19 cellular contexts compared by ENCODE assay signal in genomic region chr21:44994581-44995171, GRCh38.
DNase-seq lines count a peak whose midpoint lies in the region; ATAC-seq and TF ChIP-seq lines count a peak whose summit lies in the region.
"Had no signal": no experiment of that assay in that cellular context is flagged by ENCODE, and none has a peak within 500 bp of the region (broad histone marks: within the 10 kb centered on the region; RNA-seq: fewer than 3 reads in every experiment).

No MANE protein-coding gene starts in this region.

- peaks cover 58% of the 10 kb centered on the region for H3K4me1 ChIP-seq in muscle layer of colon (ENCODE audit: insufficient read depth, low read length)
- peaks cover 0 to 89% (median 67%) of the 10 kb centered on the region in 4 donors for H3K4me1 ChIP-seq in tibial artery

- ATAC-seq in HG02610 (IDR thresholded peaks at IDR 0.05; ENCODE audit: unreplicated experiment) (no peak), GM18511 (IDR thresholded peaks at IDR 0.05; ENCODE audit: unreplicated experiment) (no peak), HG03354 (IDR thresholded peaks at IDR 0.05; ENCODE audit: poor library complexity, severe bottlenecking, unreplicated experiment) (no peak)
- ATAC-seq: activated naive CD4-positive, alpha-beta T cell treated with anti-CD3 and anti-CD28 coated beads, Interleukin-2, amount 50 U/mL, for 72 hours; esophagus mucosa had no signal

- no peak overlapping the region for H3K9ac ChIP-seq in muscle layer of colon (ENCODE audit: low read length)

- H3K9me3 ChIP-seq in muscle layer of colon (ENCODE audit: low read length) (no peaks in the 10 kb centered on the region), tibial artery (no peaks in the 10 kb centered on the region)

- no peaks in the 10 kb centered on the region for H3K27me3 ChIP-seq in muscle layer of colon (ENCODE audit: control insufficient read depth in 1 of 2, insufficient read depth in 2 of 2, low read length in 2 of 2)
- H3K27me3 ChIP-seq in tibial artery: no peaks in the 10 kb centered on the region

- no peak for TF ChIP-seq CTCF in epithelial cell of esophagus (IDR thresholded peaks at IDR 0.05; ENCODE audit: insufficient read depth, low read depth, low read length, missing control alignments)
- no peak for TF ChIP-seq CTCF in tibial artery (IDR thresholded peaks at IDR 0.05)

- no peaks in the 10 kb centered on the region for H3K36me3 ChIP-seq in muscle layer of colon (ENCODE audit: insufficient read depth, low read length)
- H3K36me3 ChIP-seq in tibial artery: no peaks in the 10 kb centered on the region

- H3K4me3 ChIP-seq in epithelial cell of esophagus (ENCODE audit: low read length) (no peak overlapping the region), muscle layer of colon (ENCODE audit: low read depth in 1 of 2, low read length in 2 of 2) (no peak overlapping the region), tibial artery (no peak overlapping the region)
- H3K4me3 ChIP-seq: dorsolateral prefrontal cortex had no signal

- DNase-seq in DMS 273 (lab: John Stamatoyannopoulos, UW; ENCODE audit: unreplicated experiment) (peak; percentile 56), DMS 273 treated with DMSO at 0.1 percent for 48 hours (lab: John Stamatoyannopoulos, UW) (no peak), epithelial cell of esophagus (ENCODE audit: low read depth) (peak; percentile 24), tibial artery (peak; percentile 54 to 84)
- DNase-seq: activated CD4-positive, alpha-beta T cell treated with anti-CD3 and anti-CD28 coated beads, Interleukin-2, amount 50 U/mL, for 48 hours; activated T-cell treated with anti-CD3 and anti-CD28 coated beads, Interleukin-2, amount 50 U/mL, for 24 hours; KG1; NCI-H1105; stimulated activated CD4-positive, alpha-beta T cell treated with anti-CD3 and anti-CD28 coated beads, Interleukin-4, amount 100 ng/mL, for 4 hours; stimulated activated CD8-positive, alpha-beta memory T cell treated with anti-CD3 and anti-CD28 coated beads, Interleukin-4, amount 100 ng/mL, for 48 hours; T-helper 1 cell had no signal

- H3K27ac ChIP-seq in muscle layer of colon (ENCODE audit: low read depth, low read length) (peak overlapping the region; percentile 24), tibial artery (peak overlapping the region; percentile 70 to 78)
- H3K27ac ChIP-seq: 22Rv1 had no signal

- intact Hi-C loops in tibial artery (cut with DNase I; ENCODE audit: low total_unique reads): no loop called here
